9 cellular contexts compared by ENCODE assay signal in the genomic region with DNA sequence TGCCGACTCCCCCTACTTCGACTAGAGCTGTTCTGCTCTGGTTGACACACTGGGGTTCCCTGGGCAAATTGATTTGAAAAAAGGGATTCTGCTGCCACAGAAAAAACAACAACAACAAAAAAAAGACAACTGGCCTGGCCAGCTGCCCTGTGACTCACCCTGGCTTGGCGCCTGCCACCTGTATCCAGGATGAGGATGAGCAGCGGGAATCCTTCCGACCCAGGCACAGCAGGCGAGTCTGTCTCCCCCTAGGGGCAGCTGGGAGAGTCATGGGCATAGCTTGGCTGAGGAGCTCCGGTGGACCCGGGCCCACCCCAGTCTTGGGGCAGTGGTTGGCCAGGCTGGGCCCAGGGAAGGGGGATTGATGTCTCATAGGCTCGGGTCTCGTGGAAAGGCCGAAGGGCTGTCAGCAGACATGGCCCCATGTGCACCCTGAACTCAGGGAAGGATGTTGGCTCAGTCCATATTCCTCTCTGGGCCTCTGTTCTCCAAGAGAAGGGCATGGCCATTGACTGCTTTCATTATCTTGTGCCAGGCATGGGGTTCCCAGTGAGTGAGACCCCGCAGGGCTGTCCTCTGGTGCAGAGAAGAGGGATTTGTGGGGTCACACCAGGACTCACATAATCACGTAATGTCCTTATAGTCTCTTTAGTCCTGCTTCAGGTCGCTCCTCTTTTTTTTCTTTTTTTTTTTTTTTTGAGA. TPM values are rescaled to one million over a fixed set of nuclear protein-coding genes. Genes with fewer than 3 reads are reported as not detected.
DNase-seq lines count a peak whose midpoint lies in the region; ATAC-seq and TF ChIP-seq lines count a peak whose summit lies in the region.
"Had no signal": no experiment of that assay in that cellular context is flagged by ENCODE, and none has a peak within 500 bp of the region (broad histone marks: within the 10 kb centered on the region; RNA-seq: fewer than 3 reads in every experiment).

No MANE protein-coding gene starts in this region.

- H3K9me2 ChIP-seq in GM23248 (ENCODE audit: insufficient read depth), result no peaks in the 10 kb centered on the region
- no peaks in the 10 kb centered on the region for H3K9me2 ChIP-seq in OCI-LY1 (ENCODE audit: low read depth, low read length)

- H3K36me3 Mint-ChIP-seq in progenitor cell of endocrine pancreas (ENCODE audit: insufficient read depth), result no peaks in the 10 kb centered on the region
- H3K36me3 Mint-ChIP-seq: IgD-negative memory B cell had no signal

- peak; percentile 80 for TF ChIP-seq CTCF in OCI-LY1 (IDR thresholded peaks at IDR 0.05; ENCODE audit: low read length)
- TF ChIP-seq CTCF in progenitor cell of endocrine pancreas (IDR thresholded peaks at IDR 0.05; ENCODE audit: unreplicated experiment), result peak; percentile 83

- no peaks in the 10 kb centered on the region for H3K9me3 ChIP-seq in GM23248 (ENCODE audit: low read depth)
- no peaks in the 10 kb centered on the region for H3K9me3 ChIP-seq in OCI-LY1 (ENCODE audit: low read length)
- H3K9me3 ChIP-seq in adipocyte (ENCODE audit: control insufficient read depth, low read length), result no peaks in the 10 kb centered on the region

- H3K9ac ChIP-seq in GM23248 (no peak overlapping the region), OCI-LY1 (ENCODE audit: low read length) (no peak overlapping the region), adipocyte (ENCODE audit: low read length) (no peak overlapping the region)

- H3K4me2 ChIP-seq in GM23248 (ENCODE audit: unreplicated experiment), result no peak overlapping the region
- no peak overlapping the region for H3K4me2 ChIP-seq in OCI-LY1 (ENCODE audit: low read length)

- H3K4me1 ChIP-seq in GM23248 (ENCODE audit: insufficient read depth) (peaks cover 12% of the 10 kb centered on the region), OCI-LY1 (ENCODE audit: insufficient read depth, low read length, severe bottlenecking) (no peaks in the 10 kb centered on the region), adipocyte (ENCODE audit: control insufficient read depth, insufficient read depth, low read length) (peaks cover 15% of the 10 kb centered on the region)

- H3K79me2 ChIP-seq in GM23248 (ENCODE audit: insufficient read depth), result no peaks in the 10 kb centered on the region
- no peaks in the 10 kb centered on the region for H3K79me2 ChIP-seq in OCI-LY1 (ENCODE audit: insufficient read depth, low read length)

- WGBS in GM23248 (ENCODE audit: low coverage in 1 of 2, low lambda C conversion rate in 2 of 2, missing lambda C conversion rate in 2 of 2), 2 experiments, result 47 to 52% methylated on average over 14 of the region's 14 CpGs

- peaks cover 1% of the 10 kb centered on the region for H3K4me1 Mint-ChIP-seq in progenitor cell of endocrine pancreas (ENCODE audit: low read depth)

- DNase-seq in C1 segment of cervical spinal cord (lab: John Stamatoyannopoulos, UW), result peak in 9 of 14 donors; percentile 19 to 74 (median 55)
- peak; percentile 84 for DNase-seq in GM23248
- peak; percentile 71 for DNase-seq in adipocyte (ENCODE audit: low read depth)
- DNase-seq in left cardiac atrium, result peak; percentile 64
- peak; percentile 48 for DNase-seq in progenitor cell of endocrine pancreas (ENCODE audit: low spot score, unreplicated experiment)
- DNase-seq in NCI-H128 (lab: John Stamatoyannopoulos, UW; ENCODE audit: unreplicated experiment), result no peak

- H3K9me3 Mint-ChIP-seq in progenitor cell of endocrine pancreas (ENCODE audit: low read depth), result no peaks in the 10 kb centered on the region
- H3K9me3 Mint-ChIP-seq: IgD-negative memory B cell had no signal

- ATAC-seq in left cardiac atrium, result peak; percentile 42 to 78
- no peak for ATAC-seq in HG02885 (IDR thresholded peaks at IDR 0.05; ENCODE audit: poor library complexity, unreplicated experiment)

- intact Hi-C loops in left cardiac atrium (cut with DNase I), result loop anchor here in 1 of 2 donors (5.0 to 10.0 kb wide), 2 partner anchors 76 to 239 kb away; a partner anchor contains a TSS

- H3K27me3 ChIP-seq in GM23248 (replicated peaks; ENCODE audit: insufficient read depth) (no peaks in the 10 kb centered on the region), OCI-LY1 (ENCODE audit: insufficient read depth, low read length) (peaks cover 3% of the 10 kb centered on the region; the same call in 1 of the 2 replicates), adipocyte (replicated peaks; ENCODE audit: control insufficient read depth, insufficient read depth, low read length) (no peaks in the 10 kb centered on the region)

- H3K4me3 ChIP-seq in GM23248 (no peak overlapping the region), OCI-LY1 (ENCODE audit: low read depth, low read length, poor library complexity, severe bottlenecking) (no peak overlapping the region), adipocyte (ENCODE audit: low read length) (no peak overlapping the region)

- 0 out of 2 replicates have a peak, but pooled peaks cover 13% of the 10 kb centered on the region for H3F3A ChIP-seq in GM23248 (ENCODE audit: insufficient read depth)
- no peaks in the 10 kb centered on the region for H3F3A ChIP-seq in OCI-LY1 (ENCODE audit: insufficient read depth, low read length)

- no peaks in the 10 kb centered on the region for H3K36me3 ChIP-seq in GM23248 (ENCODE audit: low read depth)
- no peaks in the 10 kb centered on the region for H3K36me3 ChIP-seq in OCI-LY1 (ENCODE audit: insufficient read depth, low read length)
- H3K36me3 ChIP-seq in adipocyte (ENCODE audit: control insufficient read depth, insufficient read depth, low read length, severe bottlenecking), result no peaks in the 10 kb centered on the region

- peaks cover 3% of the 10 kb centered on the region for H3K27me3 Mint-ChIP-seq in progenitor cell of endocrine pancreas
- H3K27me3 Mint-ChIP-seq: IgD-negative memory B cell had no signal

- H4K20me1 ChIP-seq in GM23248 (ENCODE audit: insufficient read depth) (no peaks in the 10 kb centered on the region), OCI-LY1 (ENCODE audit: insufficient read depth, low read length) (no peaks in the 10 kb centered on the region)

- no peak overlapping the region for H3K27ac Mint-ChIP-seq in progenitor cell of endocrine pancreas

- in situ Hi-C loops in GM23248 (cut with MboI), result no loop called here

- H2AFZ ChIP-seq in GM23248 (no peak overlapping the region), OCI-LY1 (ENCODE audit: low read length) (no peak overlapping the region)

- no peak overlapping the region for H3K4me3 Mint-ChIP-seq in progenitor cell of endocrine pancreas (ENCODE audit: low read depth)
- H3K4me3 Mint-ChIP-seq: IgD-negative memory B cell had no signal

- H3K27ac ChIP-seq in GM23248, result no peak overlapping the region
- no peak overlapping the region for H3K27ac ChIP-seq in OCI-LY1 (ENCODE audit: low read depth, low read length, poor library complexity, severe bottlenecking)

RNA-seq across cellular contexts. Expression of a gene that starts 10.4 kb away (rescaled TPM):
- total RNA-seq in GM23248 (2014; rRNA removed; shearing (Covaris generic)), result 142 and 146 TPM in 2 replicates
- polyA plus RNA-seq in GM23248 (2016; fragmentation: Nextera tagmentation; extraction: Ambion mirVana), result 47.9 and 51.2 TPM in 2 replicates
- total RNA-seq in left cardiac atrium (100 to 1,000 TPM; 109 to 133 TPM), progenitor cell of endocrine pancreas (61.8 and 66.1 TPM in 2 replicates)

RNA-seq across cellular contexts. Expression of a gene that starts 27.7 kb away (rescaled TPM):
- total RNA-seq in GM23248 (2014; rRNA removed; shearing (Covaris generic)), result 11.6 and 18.9 TPM in 2 replicates
- 14.2 and 16.7 TPM in 2 replicates for polyA plus RNA-seq in GM23248 (2016; fragmentation: Nextera tagmentation; extraction: Ambion mirVana)
- total RNA-seq in left cardiac atrium (10 to 100 TPM in 1 of 2 donors, 1 to 10 TPM in 1; 8.8 to 10.8 TPM), progenitor cell of endocrine pancreas (27.1 and 28.0 TPM in 2 replicates)
